ENCODE assay signal across 10 cellular contexts in genomic region chr4:111475001-111475400, GRCh38.
DNase-seq lines count a peak whose midpoint lies in the region; ATAC-seq and TF ChIP-seq lines count a peak whose summit lies in the region.
"Had no signal": no experiment of that assay in that cellular context is flagged by ENCODE, and none has a peak within 500 bp of the region (broad histone marks: within the 10 kb centered on the region; RNA-seq: fewer than 3 reads in every experiment).

No MANE protein-coding gene starts in this region.

- H4K20me1 ChIP-seq in OCI-LY1 (ENCODE audit: insufficient read depth, low read length) (no peaks in the 10 kb centered on the region), smooth muscle cell (ENCODE audit: low read depth) (no peaks in the 10 kb centered on the region)

- 32% methylated on average over 5 of the region's 5 CpGs for WGBS in smooth muscle cell (ENCODE audit: low lambda C conversion rate)

- H3K9ac ChIP-seq in OCI-LY1 (ENCODE audit: low read length), result no peak overlapping the region
- no peak overlapping the region for H3K9ac ChIP-seq in smooth muscle cell (ENCODE audit: low read depth)

- 0 out of 2 replicates have a peak, but pooled peaks have one; percentile 18 for TF ChIP-seq CTCF in OCI-LY1 (IDR thresholded peaks at IDR 0.05; ENCODE audit: low read length)
- TF ChIP-seq CTCF in smooth muscle cell (IDR thresholded peaks at IDR 0.05; ENCODE audit: borderline replicate concordance, insufficient read depth, poor library complexity, severe bottlenecking), result peak; percentile 47

- no peaks in the 10 kb centered on the region for H3K4me1 ChIP-seq in OCI-LY1 (ENCODE audit: insufficient read depth, low read length, severe bottlenecking)
- H3K4me1 ChIP-seq in smooth muscle cell (ENCODE audit: low read depth), result no peaks in the 10 kb centered on the region

- H3K4me2 ChIP-seq in OCI-LY1 (ENCODE audit: low read length) (no peak overlapping the region), smooth muscle cell (no peak overlapping the region)

- ATAC-seq in GM19467 (IDR thresholded peaks at IDR 0.05; ENCODE audit: unreplicated experiment) (no peak), HG03342 (IDR thresholded peaks at IDR 0.05; ENCODE audit: unreplicated experiment) (no peak)
- ATAC-seq: natural killer cell, T-helper 17 cell had no signal

- no peaks in the 10 kb centered on the region for H3K27me3 ChIP-seq in OCI-LY1 (ENCODE audit: insufficient read depth, low read length)
- H3K27me3 ChIP-seq in smooth muscle cell (ENCODE audit: low read depth), result no peaks in the 10 kb centered on the region

- H3K79me2 ChIP-seq in OCI-LY1 (ENCODE audit: insufficient read depth, low read length) (no peaks in the 10 kb centered on the region), smooth muscle cell (ENCODE audit: low read depth) (no peaks in the 10 kb centered on the region)

- H3K4me3 ChIP-seq in OCI-LY1 (ENCODE audit: low read depth, low read length, poor library complexity, severe bottlenecking) (no peak overlapping the region), smooth muscle cell (no peak overlapping the region)

- H3K9me3 ChIP-seq in OCI-LY1 (ENCODE audit: low read length) (no peaks in the 10 kb centered on the region), smooth muscle cell (replicated peaks; ENCODE audit: low read depth) (no peaks in the 10 kb centered on the region)

- peak in 2 of 3 experiments; percentile 31 to 63 for DNase-seq in NCI-H1417 (lab: John Stamatoyannopoulos, UW)
- no peak for DNase-seq in NCI-H1417 treated with DMSO at 0.1 percent for 48 hours (lab: John Stamatoyannopoulos, UW)
- DNase-seq in foreskin melanocyte, result peak; percentile 16
- DNase-seq in smooth muscle cell (lab: John Stamatoyannopoulos, UW; ENCODE audit: unreplicated experiment), result no peak
- no peak for DNase-seq in NCI-H187 (lab: John Stamatoyannopoulos, UW)
- DNase-seq: natural killer cell, T-helper 17 cell had no signal

- no peaks in the 10 kb centered on the region for H3K9me2 ChIP-seq in OCI-LY1 (ENCODE audit: low read depth, low read length)

- H3F3A ChIP-seq in OCI-LY1 (ENCODE audit: insufficient read depth, low read length) (no peaks in the 10 kb centered on the region), smooth muscle cell (ENCODE audit: low read depth) (peaks cover 3% of the 10 kb centered on the region)

- H2AFZ ChIP-seq in OCI-LY1 (ENCODE audit: low read length) (no peak overlapping the region), smooth muscle cell (ENCODE audit: low read depth) (peak overlapping the region; percentile 16)

- H3K27ac ChIP-seq in OCI-LY1 (ENCODE audit: low read depth, low read length, poor library complexity, severe bottlenecking) (no peak overlapping the region), smooth muscle cell (ENCODE audit: low read depth) (no peak overlapping the region)

- H3K36me3 ChIP-seq in OCI-LY1 (ENCODE audit: insufficient read depth, low read length) (no peaks in the 10 kb centered on the region), smooth muscle cell (ENCODE audit: low read depth) (no peaks in the 10 kb centered on the region)

Comparison
In these comparisons a context has a peak if more than half of its experiments do, and no peak if none do; other contexts are left out.
1. DNase-seq: peak in NCI-H1417 (2 of 3) and foreskin melanocyte (single experiment); none in NCI-H1417 treated with DMSO at 0.1 percent for 48 hours (single experiment), smooth muscle cell (single experiment) and NCI-H187 (0 of 2).